ENCODE assay signal across 8 cellular contexts in the genomic region with DNA sequence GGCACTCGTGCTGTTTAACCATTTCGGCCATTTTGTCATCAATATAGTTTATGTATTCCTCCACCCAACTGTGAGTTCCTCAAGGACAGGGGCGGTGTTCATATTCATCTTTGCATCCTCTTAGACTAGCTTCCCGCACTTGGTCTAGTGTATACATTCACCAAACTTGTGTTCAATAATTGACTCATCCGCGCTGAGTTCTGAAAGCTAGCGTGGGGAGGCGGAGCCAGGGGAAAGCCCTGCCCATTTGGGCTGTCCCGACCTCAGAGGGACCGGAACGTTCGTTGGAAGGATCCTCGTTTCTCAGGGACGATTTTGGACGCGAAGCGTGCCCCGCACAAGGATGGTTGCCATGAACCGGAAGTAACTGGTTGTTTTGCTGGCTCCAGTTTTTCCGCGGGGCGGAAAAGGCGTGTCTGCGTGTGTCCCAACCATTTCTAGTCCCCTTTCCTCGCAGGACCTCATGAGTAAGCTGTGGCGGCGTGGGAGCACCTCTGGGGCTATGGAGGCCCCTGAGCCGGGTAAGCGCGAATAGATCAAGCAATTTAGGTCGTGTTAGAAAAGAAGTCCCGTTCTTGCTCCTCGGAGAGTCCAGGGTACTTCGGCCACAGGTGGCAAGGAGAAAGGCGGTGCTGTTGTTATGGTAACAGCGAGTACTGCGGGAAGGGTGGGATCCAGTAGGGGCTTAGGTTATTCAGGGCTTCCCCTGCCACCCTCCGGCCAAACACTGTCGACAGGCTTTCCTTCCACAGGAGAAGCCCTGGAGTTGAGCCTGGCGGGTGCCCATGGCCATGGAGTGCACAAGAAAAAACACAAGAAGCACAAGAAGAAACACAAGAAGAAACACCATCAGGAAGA. TPM values are rescaled to one million over a fixed set of nuclear protein-coding genes. Genes with fewer than 3 reads are reported as not detected.
DNase-seq lines count a peak whose midpoint lies in the region; ATAC-seq and TF ChIP-seq lines count a peak whose summit lies in the region.

A gene (plus strand): TSS at position 434 of the 858 bp plus-strand sequence. CDS start 30 bp downstream, at position 464.

- TF ChIP-seq CTCF in liver (IDR thresholded peaks at IDR 0.05; ENCODE audit: low read depth, low read length, missing input control) = no peak

- peak within 1 kb of the TSS; percentile 50 to 71 for H3K9ac ChIP-seq in liver (ENCODE audit: low read depth in 1 of 2, low read length in 2 of 2)

- peak within 1 kb of the TSS; percentile 67 to 98 (median 74) for H3K4me3 ChIP-seq in liver (ENCODE audit: low read depth in 1 of 3, low read length in 3 of 3)

- no peaks in the 10 kb centered on the region for H3K9me3 ChIP-seq in liver (ENCODE audit: control insufficient read depth in 4 of 4, low read length in 3 of 4)

- no peaks in the 10 kb centered on the region for H3K36me3 ChIP-seq in liver (ENCODE audit: control insufficient read depth in 4 of 4, insufficient read depth in 3 of 4, low read depth in 1 of 4, low read length in 3 of 4)

- H3K4me1 ChIP-seq in liver (ENCODE audit: control insufficient read depth in 4 of 4, insufficient read depth in 4 of 4, low read length in 3 of 4) = peaks cover 5 to 40% (median 34%) of the 10 kb centered on the region in 4 donors

- DNase-seq in C1 segment of cervical spinal cord (lab: John Stamatoyannopoulos, UW) (peak; percentile 68 to 97 (median 94)), NCI-H82 (lab: John Stamatoyannopoulos, UW) (peak; percentile 98), dermis blood vessel endothelial cell (peak; percentile 99)
- peak; percentile 97 to 98 for DNase-seq in activated CD4-positive, alpha-beta T cell treated with anti-CD3 and anti-CD28 coated beads, Interleukin-2, amount 50 U/mL, for 48 hours
- peak; percentile 98 for DNase-seq in stimulated activated CD4-positive, alpha-beta T cell treated with anti-CD3 and anti-CD28 coated beads, Interleukin-4, amount 100 ng/mL, for 24 hours

- H3K27me3 ChIP-seq in liver (ENCODE audit: control insufficient read depth in 4 of 4, insufficient read depth in 4 of 4, low read length in 3 of 4) = no peaks in the 10 kb centered on the region

- peak; percentile 60 to 77 for TF ChIP-seq RAD21 in liver (IDR thresholded peaks at IDR 0.05)

- WGBS in liver = 1% methylated on average over 40 of the region's 40 CpGs

- ATAC-seq in GM19397 (IDR thresholded peaks at IDR 0.05; ENCODE audit: unreplicated experiment) (peak; percentile 44), HG03571 (IDR thresholded peaks at IDR 0.05; ENCODE audit: unreplicated experiment) (peak; percentile 42)

- peak within 1 kb of the TSS; percentile 6 to 72 for H3K27ac ChIP-seq in liver (ENCODE audit: low read depth in 1 of 2, low read length in 2 of 2)

TF ChIP-seq in liver, 16 proteins besides CTCF, POLR2A, EP300 and RAD21:
- TF ChIP-seq TAF1 (conservative IDR thresholded peaks at IDR 0.05) (no peak), HNF4A (conservative IDR thresholded peaks at IDR 0.05) (peak; percentile 38 to 52), GABPA (IDR thresholded peaks at IDR 0.05 in 1 of 2, conservative IDR thresholded peaks at IDR 0.05 in 1 of 2) (peak; percentile 97 to 99), YY1 (IDR thresholded peaks at IDR 0.05) (peak; percentile 100), JUND (IDR thresholded peaks at IDR 0.05) (no peak), FOXA2 (IDR thresholded peaks at IDR 0.05) (peak; percentile 41), EGR1 (IDR thresholded peaks at IDR 0.05; ENCODE audit: low read depth in 2 of 2) (peak in 1 of 2 donors; percentile 40), HNF4G (IDR thresholded peaks at IDR 0.05) (no peak), SP1 (IDR thresholded peaks at IDR 0.05) (peak; percentile 89), FOXA1 (IDR thresholded peaks at IDR 0.05) (peak; percentile 61), RXRA (IDR thresholded peaks at IDR 0.05) (peak; percentile 69 to 85), NR2F2 (IDR thresholded peaks at IDR 0.05) (peak; percentile 70)
- TF ChIP-seq, protein P1, sequence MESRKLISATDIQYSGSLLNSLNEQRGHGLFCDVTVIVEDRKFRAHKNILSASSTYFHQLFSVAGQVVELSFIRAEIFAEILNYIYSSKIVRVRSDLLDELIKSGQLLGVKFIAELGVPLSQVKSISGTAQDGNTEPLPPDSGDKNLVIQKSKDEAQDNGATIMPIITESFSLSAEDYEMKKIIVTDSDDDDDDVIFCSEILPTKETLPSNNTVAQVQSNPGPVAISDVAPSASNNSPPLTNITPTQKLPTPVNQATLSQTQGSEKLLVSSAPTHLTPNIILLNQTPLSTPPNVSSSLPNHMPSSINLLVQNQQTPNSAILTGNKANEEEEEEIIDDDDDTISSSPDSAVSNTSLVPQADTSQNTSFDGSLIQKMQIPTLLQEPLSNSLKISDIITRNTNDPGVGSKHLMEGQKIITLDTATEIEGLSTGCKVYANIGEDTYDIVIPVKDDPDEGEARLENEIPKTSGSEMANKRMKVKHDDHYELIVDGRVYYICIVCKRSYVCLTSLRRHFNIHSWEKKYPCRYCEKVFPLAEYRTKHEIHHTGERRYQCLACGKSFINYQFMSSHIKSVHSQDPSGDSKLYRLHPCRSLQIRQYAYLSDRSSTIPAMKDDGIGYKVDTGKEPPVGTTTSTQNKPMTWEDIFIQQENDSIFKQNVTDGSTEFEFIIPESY (IDR thresholded peaks at IDR 0.05) = peak; percentile 87
- TF ChIP-seq, protein P2, sequence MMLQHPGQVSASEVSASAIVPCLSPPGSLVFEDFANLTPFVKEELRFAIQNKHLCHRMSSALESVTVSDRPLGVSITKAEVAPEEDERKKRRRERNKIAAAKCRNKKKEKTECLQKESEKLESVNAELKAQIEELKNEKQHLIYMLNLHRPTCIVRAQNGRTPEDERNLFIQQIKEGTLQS (IDR thresholded peaks at IDR 0.05) = peak; percentile 47
- TF ChIP-seq, protein P3, sequence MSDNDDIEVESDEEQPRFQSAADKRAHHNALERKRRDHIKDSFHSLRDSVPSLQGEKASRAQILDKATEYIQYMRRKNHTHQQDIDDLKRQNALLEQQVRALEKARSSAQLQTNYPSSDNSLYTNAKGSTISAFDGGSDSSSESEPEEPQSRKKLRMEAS (IDR thresholded peaks at IDR 0.05) = peak; percentile 95
- TF ChIP-seq, protein P4, sequence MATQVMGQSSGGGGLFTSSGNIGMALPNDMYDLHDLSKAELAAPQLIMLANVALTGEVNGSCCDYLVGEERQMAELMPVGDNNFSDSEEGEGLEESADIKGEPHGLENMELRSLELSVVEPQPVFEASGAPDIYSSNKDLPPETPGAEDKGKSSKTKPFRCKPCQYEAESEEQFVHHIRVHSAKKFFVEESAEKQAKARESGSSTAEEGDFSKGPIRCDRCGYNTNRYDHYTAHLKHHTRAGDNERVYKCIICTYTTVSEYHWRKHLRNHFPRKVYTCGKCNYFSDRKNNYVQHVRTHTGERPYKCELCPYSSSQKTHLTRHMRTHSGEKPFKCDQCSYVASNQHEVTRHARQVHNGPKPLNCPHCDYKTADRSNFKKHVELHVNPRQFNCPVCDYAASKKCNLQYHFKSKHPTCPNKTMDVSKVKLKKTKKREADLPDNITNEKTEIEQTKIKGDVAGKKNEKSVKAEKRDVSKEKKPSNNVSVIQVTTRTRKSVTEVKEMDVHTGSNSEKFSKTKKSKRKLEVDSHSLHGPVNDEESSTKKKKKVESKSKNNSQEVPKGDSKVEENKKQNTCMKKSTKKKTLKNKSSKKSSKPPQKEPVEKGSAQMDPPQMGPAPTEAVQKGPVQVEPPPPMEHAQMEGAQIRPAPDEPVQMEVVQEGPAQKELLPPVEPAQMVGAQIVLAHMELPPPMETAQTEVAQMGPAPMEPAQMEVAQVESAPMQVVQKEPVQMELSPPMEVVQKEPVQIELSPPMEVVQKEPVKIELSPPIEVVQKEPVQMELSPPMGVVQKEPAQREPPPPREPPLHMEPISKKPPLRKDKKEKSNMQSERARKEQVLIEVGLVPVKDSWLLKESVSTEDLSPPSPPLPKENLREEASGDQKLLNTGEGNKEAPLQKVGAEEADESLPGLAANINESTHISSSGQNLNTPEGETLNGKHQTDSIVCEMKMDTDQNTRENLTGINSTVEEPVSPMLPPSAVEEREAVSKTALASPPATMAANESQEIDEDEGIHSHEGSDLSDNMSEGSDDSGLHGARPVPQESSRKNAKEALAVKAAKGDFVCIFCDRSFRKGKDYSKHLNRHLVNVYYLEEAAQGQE (IDR thresholded peaks at IDR 0.05) = peak; percentile 79

RNA-seq across cellular contexts. Expression of the gene that starts here (rescaled TPM):
- total RNA-seq in dermis blood vessel endothelial cell (6.5 and 24.0 TPM in 2 replicates), liver (10 to 100 TPM in 1 of 2 donors, 1 to 10 TPM in 1; 7.0 to 14.8 TPM)
- polyA plus RNA-seq in liver = 10 to 100 TPM in 1 of 2 donors, 1 to 10 TPM in 1; 2.7 to 14.0 TPM

Comparison
In these comparisons a context has a peak if more than half of its experiments do, and no peak if none do; other contexts are left out.
1. Peak in every context shown above with its lines: DNase-seq, ATAC-seq, H3K4me3 ChIP-seq and H3K27ac ChIP-seq.